ENCODE assay signal across 10 cellular contexts in the genomic region with DNA sequence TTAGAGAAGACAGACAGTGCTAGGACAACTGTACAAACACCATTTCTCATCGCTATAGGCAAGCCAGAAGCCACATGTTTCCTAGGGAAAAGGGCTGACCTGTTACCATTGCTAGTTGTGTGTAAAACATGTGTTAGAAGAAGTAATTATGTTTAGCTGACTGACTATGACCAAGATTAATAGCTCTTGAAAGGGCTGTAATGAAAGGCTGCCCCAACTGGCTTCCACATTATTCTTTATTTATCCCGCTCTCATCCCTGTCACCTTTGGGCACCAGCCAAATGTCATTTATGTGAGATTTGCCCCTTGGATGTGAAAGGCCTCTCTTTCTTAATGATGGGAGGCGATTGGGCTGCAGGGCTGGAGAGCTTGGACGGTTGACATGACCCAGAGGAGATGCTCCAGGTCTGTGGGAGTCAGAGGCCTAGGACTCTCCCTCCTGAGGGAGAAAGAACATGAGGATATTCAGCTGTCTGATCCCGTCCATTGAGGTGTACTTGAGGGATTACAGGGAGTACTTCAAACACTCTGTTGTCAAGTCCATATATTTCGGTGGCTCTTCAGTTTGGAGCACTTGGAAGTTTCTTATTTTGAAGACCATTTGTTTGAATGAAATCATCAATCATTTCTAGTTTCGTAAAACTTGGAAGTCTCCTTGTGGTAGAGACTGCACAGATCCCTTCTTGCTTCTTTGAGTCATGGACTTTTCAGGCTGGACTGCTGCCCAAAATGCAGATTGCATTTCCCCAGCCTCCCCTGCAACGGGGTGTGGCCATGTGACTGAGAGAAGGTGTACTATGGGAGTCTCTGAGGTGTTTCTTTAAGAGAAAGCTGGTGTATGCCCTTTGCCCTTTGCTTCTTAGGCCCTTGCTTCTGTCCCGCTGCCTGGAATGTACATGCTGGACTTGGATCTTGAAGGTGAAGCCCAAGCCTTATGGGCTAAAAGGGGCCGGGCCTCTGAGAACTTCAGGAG. TPM values are rescaled to one million over a fixed set of nuclear protein-coding genes. Genes with fewer than 3 reads are reported as not detected.
DNase-seq lines count a peak whose midpoint lies in the region; ATAC-seq and TF ChIP-seq lines count a peak whose summit lies in the region.
"Had no signal": no experiment of that assay in that cellular context is flagged by ENCODE, and none has a peak within 500 bp of the region (broad histone marks: within the 10 kb centered on the region; RNA-seq: fewer than 3 reads in every experiment).

No MANE protein-coding gene starts in this region.

- H3K36me3 ChIP-seq in right atrium auricular region (no peaks in the 10 kb centered on the region), RWPE2 (ENCODE audit: low read depth) (no peaks in the 10 kb centered on the region), thyroid gland (no peaks in the 10 kb centered on the region)
- no peaks in the 10 kb centered on the region for H3K36me3 ChIP-seq in CD8-positive, alpha-beta memory T cell (ENCODE audit: insufficient read depth, low read length)

- DNase-seq in Right ventricle myocardium inferior (ENCODE audit: missing footprints): peak; percentile 44
- DNase-seq in right atrium auricular region (ENCODE audit: low spot score): no peak
- no peak for DNase-seq in RWPE2 (ENCODE audit: low spot score)
- DNase-seq in right cardiac atrium: peak in 1 of 3 donors; percentile 35
- peak; percentile 57 to 63 for DNase-seq in thyroid gland
- DNase-seq in NCI-H2107 (lab: John Stamatoyannopoulos, UW): no peak
- no peak for DNase-seq in CD8-positive, alpha-beta memory T cell
- DNase-seq: activated naive CD4-positive, alpha-beta T cell treated with Interleukin-2 at 50 U/mL for 16 hours; stimulated activated naive CD4-positive, alpha-beta T cell treated with Interleukin-2 at 50 U/mL for 16 hours had no signal

- no peak overlapping the region for H3K4me3 Mint-ChIP-seq in CD8-positive, alpha-beta memory T cell

- no peak overlapping the region for H3K4me3 ChIP-seq in right atrium auricular region
- H3K4me3 ChIP-seq in RWPE2 (ENCODE audit: severe bottlenecking): no peak overlapping the region
- H3K4me3 ChIP-seq in right cardiac atrium (ENCODE audit: low read length): no peak overlapping the region
- H3K4me3 ChIP-seq in thyroid gland (replicated peaks in 1 of 3): no peak overlapping the region
- H3K4me3 ChIP-seq in CD8-positive, alpha-beta memory T cell (ENCODE audit: low read length): no peak overlapping the region

- CTCF ChIA-PET in CD8-positive, alpha-beta memory T cell (lab: Charles Lee): interaction anchor here (1.0 kb wide), 1 partner anchor 12 kb away, joined by 3 read pairs; no protein-coding TSS in a partner anchor

- intact Hi-C loops in Right ventricle myocardium inferior (cut with DNase I): no loop called here
- intact Hi-C loops in right cardiac atrium (cut with DNase I): no loop called here
- intact Hi-C loops in thyroid gland (cut with DNase I): no loop called here

- H3K36me3 Mint-ChIP-seq in CD8-positive, alpha-beta memory T cell: peaks cover 2 to 5% (median 3%) of the 10 kb centered on the region in 3 donors

- 73% methylated on average over 10 of the region's 10 CpGs for WGBS in right cardiac atrium
- 71 to 79% methylated on average over 10 of the region's 10 CpGs for WGBS in thyroid gland, 2 donors

- no peak for TF ChIP-seq POLR2A in thyroid gland (IDR thresholded peaks at IDR 0.05)

- H3K27me3 ChIP-seq in right atrium auricular region: no peaks in the 10 kb centered on the region
- no peaks in the 10 kb centered on the region for H3K27me3 ChIP-seq in RWPE2 (ENCODE audit: insufficient read depth, poor library complexity, severe bottlenecking)
- H3K27me3 ChIP-seq in right cardiac atrium (ENCODE audit: control insufficient read depth, insufficient read depth): no peaks in the 10 kb centered on the region
- H3K27me3 ChIP-seq in thyroid gland: no peaks in the 10 kb centered on the region
- H3K27me3 ChIP-seq in CD8-positive, alpha-beta memory T cell (ENCODE audit: insufficient read depth, low read length, poor library complexity, severe bottlenecking): no peaks in the 10 kb centered on the region

- H3K4me1 ChIP-seq in right atrium auricular region: peaks cover 0 to 20% of the 10 kb centered on the region in 2 donors
- peaks cover 13% of the 10 kb centered on the region for H3K4me1 ChIP-seq in RWPE2 (ENCODE audit: insufficient read depth, poor library complexity, severe bottlenecking)
- H3K4me1 ChIP-seq in right cardiac atrium (ENCODE audit: control insufficient read depth, insufficient read depth, low read length): peaks cover 9% of the 10 kb centered on the region
- H3K4me1 ChIP-seq in thyroid gland: peaks cover 32 to 45% of the 10 kb centered on the region in 2 donors
- no peaks in the 10 kb centered on the region for H3K4me1 ChIP-seq in CD8-positive, alpha-beta memory T cell (ENCODE audit: insufficient read depth, low read length)

- peaks cover 13 to 49% (median 41%) of the 10 kb centered on the region in 3 donors for H3K4me1 Mint-ChIP-seq in CD8-positive, alpha-beta memory T cell

- H3K27ac ChIP-seq in right atrium auricular region (no peak overlapping the region), RWPE2 (ENCODE audit: poor library complexity, severe bottlenecking) (no peak overlapping the region), right cardiac atrium (ENCODE audit: low read length) (no peak overlapping the region), thyroid gland (peak overlapping the region; percentile 61 to 86 (median 85))
- no peak overlapping the region for H3K27ac ChIP-seq in CD8-positive, alpha-beta memory T cell (ENCODE audit: low read depth, low read length)

- ATAC-seq in Right ventricle myocardium inferior (peak; percentile 37), RWPE2 (ENCODE audit: low read depth) (peak; percentile 93), right cardiac atrium (peak; percentile 40 to 74), GM19023 (IDR thresholded peaks at IDR 0.05; ENCODE audit: unreplicated experiment) (no peak)

- POLR2A ChIA-PET in CD8-positive, alpha-beta memory T cell (lab: Charles Lee): no interaction called here

- H3K27me3 Mint-ChIP-seq in CD8-positive, alpha-beta memory T cell: no peaks in the 10 kb centered on the region

- H3K27ac Mint-ChIP-seq in CD8-positive, alpha-beta memory T cell: no peak overlapping the region

- H3K9me3 ChIP-seq in right atrium auricular region: no peaks in the 10 kb centered on the region
- no peaks in the 10 kb centered on the region for H3K9me3 ChIP-seq in RWPE2 (ENCODE audit: severe bottlenecking)
- H3K9me3 ChIP-seq in right cardiac atrium (ENCODE audit: control insufficient read depth, low read length): no peaks in the 10 kb centered on the region
- H3K9me3 ChIP-seq in thyroid gland: no peaks in the 10 kb centered on the region
- H3K9me3 ChIP-seq in CD8-positive, alpha-beta memory T cell (ENCODE audit: low read length): no peaks in the 10 kb centered on the region

- H3K9me3 Mint-ChIP-seq in CD8-positive, alpha-beta memory T cell: peaks cover 0 to 7% (median 0%) of the 10 kb centered on the region in 5 donors

- no peak for TF ChIP-seq CTCF in right atrium auricular region (IDR thresholded peaks at IDR 0.05)
- no peak for TF ChIP-seq CTCF in RWPE2 (IDR thresholded peaks at IDR 0.05; ENCODE audit: poor library complexity, severe bottlenecking)
- TF ChIP-seq CTCF in thyroid gland (IDR thresholded peaks at IDR 0.05): no peak

RNA-seq across cellular contexts. Expression of gene FTO, which starts 51.3 kb away (rescaled TPM):
- total RNA-seq in Right ventricle myocardium inferior: 69.5 TPM
- 10 to 100 TPM; 73.6 to 90.6 TPM for total RNA-seq in right atrium auricular region
- total RNA-seq in right cardiac atrium: 10 to 100 TPM; 75.2 to 86.3 (median 78.9) TPM
- 21.9 TPM for polyA plus RNA-seq in right cardiac atrium
- 100 to 1,000 TPM; 125 to 182 (median 164) TPM for total RNA-seq in thyroid gland
- total RNA-seq in CD8-positive, alpha-beta memory T cell: 10 to 100 TPM; 54.5 to 56.0 TPM
- polyA plus RNA-seq in CD8-positive, alpha-beta memory T cell: 77.8 TPM

RNA-seq across cellular contexts. Expression of gene RPGRIP1L, which starts 51.6 kb away (rescaled TPM):
- total RNA-seq in Right ventricle myocardium inferior (2.1 TPM), right atrium auricular region (1 to 10 TPM; 1.8 to 2.3 TPM), right cardiac atrium (1 to 10 TPM; 1.9 to 3.5 (median 3.3) TPM), thyroid gland (10 to 100 TPM in 2 of 4 donors, 1 to 10 TPM in 2; 7.3 to 14.5 (median 11.0) TPM)
- 1.3 TPM for polyA plus RNA-seq in right cardiac atrium
- 1 to 10 TPM; 9.6 to 9.8 TPM for total RNA-seq in CD8-positive, alpha-beta memory T cell
- 3.0 TPM for polyA plus RNA-seq in CD8-positive, alpha-beta memory T cell

Comparison
In these comparisons a context has a peak if more than half of its experiments do, and no peak if none do; other contexts are left out.
1. DNase-seq: peak in Right ventricle myocardium inferior (single experiment) and thyroid gland (2 of 2); none in right atrium auricular region (single experiment), RWPE2 (single experiment), NCI-H2107 (single experiment) and CD8-positive, alpha-beta memory T cell (0 of 5).
2. H3K27ac ChIP-seq: peak in thyroid gland (3 of 3); none in right atrium auricular region (0 of 2), RWPE2 (single experiment), right cardiac atrium (single experiment) and CD8-positive, alpha-beta memory T cell (single experiment).